35 cellular contexts compared by ENCODE assay signal in the genomic region with DNA sequence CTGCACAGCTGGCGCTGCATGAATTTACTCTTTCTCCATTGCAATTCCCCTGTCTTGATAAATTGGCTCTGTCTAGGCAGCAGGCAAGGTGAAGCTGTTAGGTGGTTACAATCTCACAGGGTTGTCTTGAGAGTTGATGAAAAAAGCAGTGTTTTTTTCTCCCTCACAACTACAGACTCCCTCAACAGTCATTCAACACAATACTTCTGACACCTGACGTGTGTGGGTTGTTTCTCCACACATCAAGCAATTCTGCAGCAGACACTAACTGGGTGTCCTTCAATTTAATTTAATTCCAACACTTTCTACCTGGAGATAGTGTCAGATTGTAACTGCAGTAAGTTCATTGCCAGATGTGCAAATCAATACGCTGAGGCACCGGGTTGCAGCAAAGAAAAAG. TPM values are rescaled to one million over a fixed set of nuclear protein-coding genes. Genes with fewer than 3 reads are reported as not detected.
DNase-seq lines count a peak whose midpoint lies in the region; ATAC-seq and TF ChIP-seq lines count a peak whose summit lies in the region.
"Had no signal": no experiment of that assay in that cellular context is flagged by ENCODE, and none has a peak within 500 bp of the region (broad histone marks: within the 10 kb centered on the region; RNA-seq: fewer than 3 reads in every experiment).

No MANE protein-coding gene starts in this region.

- no peaks in the 10 kb centered on the region for H3K79me2 ChIP-seq in GM23338 (replicated peaks; ENCODE audit: insufficient read depth)

- H4K20me1 ChIP-seq in GM23338 (replicated peaks; ENCODE audit: insufficient read depth): no peaks in the 10 kb centered on the region
- H4K20me1 ChIP-seq: BLaER1; BLaER1 treated with 17β-estradiol and CSF1 and Interleukin-3, amounts not matched to agents 10 nM and 100 nM had no signal

- H3K4me1 ChIP-seq in GM23338 (ENCODE audit: insufficient read depth): no peaks in the 10 kb centered on the region
- H3K4me1 ChIP-seq: A549, BE2C, Caco-2 had no signal

- DNase-seq in GM23338 (ENCODE audit: low spot score): no peak
- DNase-seq in putamen (ENCODE audit: low spot score): peak; percentile 59
- DNase-seq in H7: no peak
- DNase-seq in NCI-H524 (lab: John Stamatoyannopoulos, UW): no peak
- DNase-seq: 8988T; ACHN; AML-193; BE2C; C1 segment of cervical spinal cord; Caco-2; Calu3; CD4-positive, alpha-beta memory T cell; CD4-positive, alpha-beta T cell; CD4-positive, CD25-positive, alpha-beta regulatory T cell; CD8-positive, alpha-beta memory T cell; CD8-positive, alpha-beta T cell; COR-L47; DMS 273 treated with DMSO at 0.1 percent for 48 hours; DMS153; DMS53; DMS79; DMS79 treated with DMSO at 0.1 percent for 48 hours; DND-41; EL had no signal

- no peak overlapping the region for H3K4me2 ChIP-seq in GM23338
- H3K4me2 ChIP-seq: A549; BLaER1; BLaER1 treated with 17β-estradiol and CSF1 and Interleukin-3, amounts not matched to agents 10 nM and 100 nM had no signal

- no peaks in the 10 kb centered on the region for H3K27me3 ChIP-seq in GM23338 (ENCODE audit: insufficient read depth)
- no peaks in the 10 kb centered on the region for H3K27me3 ChIP-seq in H7 (ENCODE audit: control insufficient read depth, insufficient read depth, low read length)
- H3K27me3 ChIP-seq: BE2C; BLaER1; BLaER1 treated with 17β-estradiol and CSF1 and Interleukin-3, amounts not matched to agents 10 nM and 100 nM had no signal

- no peak for ATAC-seq in GM23338
- ATAC-seq: A549; CD8-positive, alpha-beta T cell had no signal

- 0 out of 2 replicates have a peak overlapping the region, but pooled peaks have one; percentile 43 for H2AFZ ChIP-seq in GM23338

- no peak overlapping the region for H3K4me3 ChIP-seq in GM23338
- no peak overlapping the region for H3K4me3 ChIP-seq in H7 (ENCODE audit: insufficient read depth, low read depth, low read length)
- H3K4me3 ChIP-seq: A549; BLaER1; BLaER1 treated with 17β-estradiol and CSF1 and Interleukin-3, amounts not matched to agents 10 nM and 100 nM had no signal

- peaks cover 9% of the 10 kb centered on the region for H3K27me3 Mint-ChIP-seq in GM23338 (ENCODE audit: insufficient read depth, low read depth, poor library complexity)
- H3K27me3 Mint-ChIP-seq: B cell; CD4-positive, alpha-beta memory T cell; CD4-positive, alpha-beta T cell; CD4-positive, CD25-positive, alpha-beta regulatory T cell; CD8-positive, alpha-beta memory T cell had no signal

- peak overlapping the region; percentile 63; the same call in 1 of the 2 replicates for H3K27ac ChIP-seq in GM23338 (ENCODE audit: low read depth)
- H3K27ac ChIP-seq: 22Rv1; A549; BLaER1; BLaER1 treated with 17β-estradiol and CSF1 and Interleukin-3, amounts not matched to agents 10 nM and 100 nM; C4-2B had no signal

- TF ChIP-seq CTCF in GM23338 (conservative IDR thresholded peaks at IDR 0.05; ENCODE audit: low read depth in 2 of 2): no peak

- H3K36me3 ChIP-seq in GM23338 (ENCODE audit: insufficient read depth): no peaks in the 10 kb centered on the region
- no peaks in the 10 kb centered on the region for H3K36me3 ChIP-seq in H7 (replicated peaks; ENCODE audit: control insufficient read depth, insufficient read depth, low read length)
- H3K36me3 ChIP-seq: BE2C, BLaER1 had no signal

- H3K36me3 Mint-ChIP-seq in GM23338 (ENCODE audit: low read depth): peaks cover 5% of the 10 kb centered on the region; the same call in 2 of the 3 replicates
- H3K36me3 Mint-ChIP-seq: CD14-positive monocyte; CD4-positive, CD25-positive, alpha-beta regulatory T cell; CD8-positive, alpha-beta T cell had no signal

- peaks cover 2% of the 10 kb centered on the region; the same call in 1 of the 3 replicates for H3K4me1 Mint-ChIP-seq in GM23338

- H3F3A ChIP-seq in GM23338 (replicated peaks; ENCODE audit: low read depth): 0 out of 2 replicates have a peak, but pooled peaks cover 8% of the 10 kb centered on the region

- H3K4me3 Mint-ChIP-seq in GM23338: no peak overlapping the region
- H3K4me3 Mint-ChIP-seq: B cell; CD14-positive monocyte; CD4-positive, alpha-beta memory T cell; CD4-positive, alpha-beta T cell; CD4-positive, CD25-positive, alpha-beta regulatory T cell; CD8-positive, alpha-beta memory T cell; CD8-positive, alpha-beta T cell had no signal

- H3K9me2 ChIP-seq in GM23338 (ENCODE audit: insufficient read depth): no peaks in the 10 kb centered on the region

- H3K9me3 Mint-ChIP-seq in GM23338: peaks cover 16% of the 10 kb centered on the region
- H3K9me3 Mint-ChIP-seq: CD4-positive, alpha-beta memory T cell; CD4-positive, alpha-beta T cell; CD8-positive, alpha-beta memory T cell; CD8-positive, alpha-beta T cell had no signal

- H3K27ac Mint-ChIP-seq in GM23338: no peak overlapping the region
- H3K27ac Mint-ChIP-seq: B cell; CD14-positive monocyte; CD4-positive, alpha-beta T cell; CD8-positive, alpha-beta T cell had no signal

TF ChIP-seq in GM23338, 12 proteins besides CTCF, POLR2A, EP300 and RAD21 (continues in another document):
- TF ChIP-seq ZNF331 (CRISPR knock-in tag; IDR thresholded peaks at IDR 0.05; ENCODE audit: low read depth) (no peak), EZH2phosphoT487 (IDR thresholded peaks at IDR 0.05; ENCODE audit: unreplicated experiment) (no peak), JUNB (IDR thresholded peaks at IDR 0.05; ENCODE audit: unreplicated experiment) (no peak), CREB1 (CRISPR knock-in tag; IDR thresholded peaks at IDR 0.05; ENCODE audit: low read depth) (no peak)

RNA-seq across cellular contexts. Expression of a gene that starts 5.1 kb away (rescaled TPM):
- total RNA-seq in GM23338 (2014; rRNA removed; shearing (Covaris generic)): 51.3 and 64.9 TPM in 2 replicates
- polyA plus RNA-seq in GM23338 (2016; fragmentation: Nextera tagmentation; extraction: Ambion mirVana): 34.7 and 35.8 TPM in 2 replicates
- total RNA-seq in H7 (2014; rRNA removed; shearing (Covaris generic)): 20.8 and 22.6 TPM in 2 replicates

RNA-seq across cellular contexts. Expression of a gene that starts 11.6 kb away (rescaled TPM):
- 67.5 and 74.2 TPM in 2 replicates for total RNA-seq in GM23338 (2014; rRNA removed; shearing (Covaris generic))
- polyA plus RNA-seq in GM23338 (2016; fragmentation: Nextera tagmentation; extraction: Ambion mirVana): 18.0 and 21.2 TPM in 2 replicates
- 50.9 and 64.7 TPM in 2 replicates for total RNA-seq in H7 (2014; rRNA removed; shearing (Covaris generic))

RNA-seq across cellular contexts. Expression of a gene that starts 28.4 kb away (rescaled TPM):
- 53.1 and 61.4 TPM in 2 replicates for total RNA-seq in GM23338 (2014; rRNA removed; shearing (Covaris generic))
- polyA plus RNA-seq in GM23338 (2016; fragmentation: Nextera tagmentation; extraction: Ambion mirVana): 28.2 and 28.8 TPM in 2 replicates
- 52.1 and 72.0 TPM in 2 replicates for total RNA-seq in H7 (2014; rRNA removed; shearing (Covaris generic))

RNA-seq across cellular contexts. Expression of a gene that starts 35.3 kb away (rescaled TPM):
- total RNA-seq in GM23338 (2014; rRNA removed; shearing (Covaris generic)): 32.6 and 35.4 TPM in 2 replicates
- 19.3 and 20.3 TPM in 2 replicates for polyA plus RNA-seq in GM23338 (2016; fragmentation: Nextera tagmentation; extraction: Ambion mirVana)
- 20.9 and 30.4 TPM in 2 replicates for total RNA-seq in H7 (2014; rRNA removed; shearing (Covaris generic))

RNA-seq across cellular contexts. Expression of a gene that starts 51.8 kb away (rescaled TPM):
- total RNA-seq in GM23338 (2014; rRNA removed; shearing (Covaris generic)): 0.62 and 0.66 TPM in 2 replicates
- polyA plus RNA-seq in GM23338 (2016; fragmentation: Nextera tagmentation; extraction: Ambion mirVana): 0.21 TPM in 1 of 2 replicates, not detected in the other
- 0.03 TPM in 1 of 2 replicates, not detected in the other for total RNA-seq in H7 (2014; rRNA removed; shearing (Covaris generic))
- total RNA-seq: A172; B cell; Caco-2; CD4-positive, alpha-beta memory T cell; CD8-positive, alpha-beta memory T cell; Daoy had no signal
- polyA plus RNA-seq: A549; AG04450; BJ; CD14-positive monocyte; CD4-positive, alpha-beta memory T cell; CD4-positive, CD25-positive, alpha-beta regulatory T cell; CD8-positive, alpha-beta memory T cell had no signal
